ENCODE assay signal across 24 cellular contexts in genomic region chr14:26719514-26719913, GRCh38.
DNase-seq lines count a peak whose midpoint lies in the region; ATAC-seq, FAIRE-seq and TF ChIP-seq lines count a peak whose summit lies in the region.
"Had no signal": no experiment of that assay in that cellular context is flagged by ENCODE, and none has a peak within 500 bp of the region (broad histone marks: within the 10 kb centered on the region; RNA-seq: fewer than 3 reads in every experiment).

No MANE protein-coding gene starts in this region.

- H3K23ac ChIP-seq in H9 (ENCODE audit: insufficient read length, low read depth, low read length): no peak overlapping the region

- intact Hi-C loops in vagina (cut with DNase I): no loop called here

- TF ChIP-seq CTCF in GM23338 (conservative IDR thresholded peaks at IDR 0.05; ENCODE audit: low read depth in 2 of 2) (no peak), fibroblast of mammary gland (conservative IDR thresholded peaks at IDR 0.05; ENCODE audit: control insufficient read depth, insufficient read depth, low read depth, low read length) (no peak), vagina (IDR thresholded peaks at IDR 0.05) (no peak), H9 (conservative IDR thresholded peaks at IDR 0.05) (no peak)

- 0 out of 2 replicates have a peak overlapping the region, but pooled peaks have one; percentile 4 for H3K27ac Mint-ChIP-seq in GM23338
- H3K27ac Mint-ChIP-seq in H9: no peak overlapping the region
- H3K27ac Mint-ChIP-seq: activated B cell treated with CpG ODN at 0.5 μM for 24 hours, memory B cell, naive B cell had no signal

- no peak overlapping the region for H3T11ph ChIP-seq in H9 (ENCODE audit: low read length)

- H3K27me3 Mint-ChIP-seq in GM23338 (ENCODE audit: insufficient read depth, low read depth, poor library complexity): no peaks in the 10 kb centered on the region
- no peaks in the 10 kb centered on the region for H3K27me3 Mint-ChIP-seq in H9 (ENCODE audit: low read depth)
- H3K27me3 Mint-ChIP-seq: activated B cell treated with CpG ODN at 0.5 μM for 24 hours, memory B cell, naive B cell had no signal

- no peaks in the 10 kb centered on the region for H3F3A ChIP-seq in GM23338 (replicated peaks; ENCODE audit: low read depth)

- no peak overlapping the region for H3K14ac ChIP-seq in H9 (ENCODE audit: insufficient read depth, low read length)

- H3K27ac ChIP-seq in GM23338 (ENCODE audit: low read depth) (no peak overlapping the region), vagina (no peak overlapping the region), H9 (ENCODE audit: insufficient read length, low read depth, low read length) (no peak overlapping the region)
- H3K27ac ChIP-seq: RWPE1 had no signal

- DNase-seq in GM23338 (ENCODE audit: low spot score): no peak
- peak; percentile 48 for DNase-seq in adipocyte (ENCODE audit: low read depth)
- DNase-seq in fibroblast of mammary gland (ENCODE audit: low read depth): peak; percentile 80
- peak; percentile 48 for DNase-seq in non-pigmented ciliary epithelial cell (ENCODE audit: low read depth)
- DNase-seq in urothelium cell line (ENCODE audit: low spot score): no peak
- no peak for DNase-seq in vagina (ENCODE audit: extremely low spot score in 2 of 2)
- no peak for DNase-seq in H9
- DNase-seq in stimulated activated CD4-positive, alpha-beta T cell treated with anti-CD3 and anti-CD28 coated beads, Interleukin-1b, Interleukin-23, amount 100 ng/mL, for 48 hours: no peak
- DNase-seq: activated B cell treated with CpG ODN at 0.5 μM for 24 hours; activated CD4-positive, alpha-beta T cell treated with anti-CD3 and anti-CD28 coated beads, Interleukin-2, amount 50 U/mL, for 48 hours; amniotic stem cell; caudate nucleus; KG1; naive B cell; NCI-H146; NCI-H2171 treated with DMSO at 0.1 percent for 48 hours; NCI-H526 treated with DMSO at 0.1 percent for 48 hours; occipital lobe; stimulated activated CD4-positive, alpha-beta T cell treated with anti-CD3 and anti-CD28 coated beads, Interleukin-12 subunit alpha, Interleukin-12 subunit beta, amount 100 ng/mL, for 4 hours had no signal

- H3K36me3 Mint-ChIP-seq in GM23338 (ENCODE audit: low read depth): no peaks in the 10 kb centered on the region
- H3K36me3 Mint-ChIP-seq in H9 (ENCODE audit: insufficient read depth in 1 of 3, low read depth in 3 of 3): no peaks in the 10 kb centered on the region
- H3K36me3 Mint-ChIP-seq: memory B cell, naive B cell had no signal

- H3K36me3 ChIP-seq in GM23338 (ENCODE audit: insufficient read depth) (no peaks in the 10 kb centered on the region), adipocyte (ENCODE audit: control insufficient read depth, insufficient read depth, low read length, severe bottlenecking) (no peaks in the 10 kb centered on the region), vagina (no peaks in the 10 kb centered on the region)

- no peaks in the 10 kb centered on the region for H3K79me1 ChIP-seq in H9 (ENCODE audit: insufficient read depth, low read depth, low read length, poor library complexity, severe bottlenecking)

- no peaks in the 10 kb centered on the region for H3K79me2 ChIP-seq in GM23338 (replicated peaks; ENCODE audit: insufficient read depth)
- H3K79me2 ChIP-seq in H9 (ENCODE audit: insufficient read depth, low read length): no peaks in the 10 kb centered on the region

- H2BK15ac ChIP-seq in H9 (ENCODE audit: low read depth, low read length): no peak overlapping the region

- no peak overlapping the region for H3K18ac ChIP-seq in H9 (ENCODE audit: insufficient read length, low read depth, low read length)

- H4K91ac ChIP-seq in H9 (ENCODE audit: insufficient read length, low read depth, low read length): no peak overlapping the region

- no peak overlapping the region for H3K9ac ChIP-seq in adipocyte (ENCODE audit: low read length)
- no peak overlapping the region for H3K9ac ChIP-seq in H9 (ENCODE audit: extremely low read depth, insufficient read length, low read length)

- H2BK5ac ChIP-seq in H9 (ENCODE audit: insufficient read length, low read length): no peak overlapping the region

- H3K4me1 Mint-ChIP-seq in GM23338 (no peaks in the 10 kb centered on the region), H9 (no peaks in the 10 kb centered on the region)
- H3K4me1 Mint-ChIP-seq: activated B cell treated with CpG ODN at 0.5 μM for 24 hours, memory B cell, naive B cell had no signal

- no peaks in the 10 kb centered on the region for H3K27me3 ChIP-seq in GM23338 (ENCODE audit: insufficient read depth)
- no peaks in the 10 kb centered on the region for H3K27me3 ChIP-seq in adipocyte (replicated peaks; ENCODE audit: control insufficient read depth, insufficient read depth, low read length)
- H3K27me3 ChIP-seq in vagina: no peaks in the 10 kb centered on the region
- H3K27me3 ChIP-seq in H9 (ENCODE audit: insufficient read depth, low read length): no peaks in the 10 kb centered on the region

- no peak overlapping the region for H4K8ac ChIP-seq in H9 (replicated peaks; ENCODE audit: insufficient read length, low read depth, low read length)

- no peaks in the 10 kb centered on the region for H3K4me1 ChIP-seq in GM23338 (ENCODE audit: insufficient read depth)
- peaks cover 3% of the 10 kb centered on the region for H3K4me1 ChIP-seq in adipocyte (ENCODE audit: control insufficient read depth, insufficient read depth, low read length)
- H3K4me1 ChIP-seq in vagina: no peaks in the 10 kb centered on the region
- no peaks in the 10 kb centered on the region for H3K4me1 ChIP-seq in H9 (ENCODE audit: insufficient read depth, low read length)

- no peak overlapping the region for H2BK20ac ChIP-seq in H9 (ENCODE audit: low read depth, low read length, poor library complexity, severe bottlenecking)

- no peak overlapping the region for H4K5ac ChIP-seq in H9 (ENCODE audit: insufficient read length, low read depth, low read length)

- H3K4me3 ChIP-seq in GM23338 (no peak overlapping the region), adipocyte (ENCODE audit: low read length) (no peak overlapping the region), fibroblast of mammary gland (ENCODE audit: control insufficient read depth, low read depth, low read length) (no peak overlapping the region), vagina (no peak overlapping the region)

- H2AFZ ChIP-seq in GM23338: no peak overlapping the region
- H2AFZ ChIP-seq in H9 (ENCODE audit: low read length): no peak overlapping the region

- no peak for TF ChIP-seq POLR2A in vagina (IDR thresholded peaks at IDR 0.05)

- H2BK12ac ChIP-seq in H9 (ENCODE audit: insufficient read length, low read depth, low read length): no peak overlapping the region

- no peaks in the 10 kb centered on the region for H4K20me1 ChIP-seq in GM23338 (replicated peaks; ENCODE audit: insufficient read depth)
- H4K20me1 ChIP-seq in H9 (ENCODE audit: control insufficient read depth, insufficient read depth, insufficient read length): no peaks in the 10 kb centered on the region

- no peak overlapping the region for H2BK120ac ChIP-seq in H9 (ENCODE audit: low read depth, low read length, poor library complexity, severe bottlenecking)

- H3K9me2 ChIP-seq in GM23338 (ENCODE audit: insufficient read depth): no peaks in the 10 kb centered on the region

- no peak overlapping the region for H3K4me3 Mint-ChIP-seq in GM23338
- no peak overlapping the region for H3K4me3 Mint-ChIP-seq in H9
- H3K4me3 Mint-ChIP-seq: activated B cell treated with CpG ODN at 0.5 μM for 24 hours, memory B cell, naive B cell had no signal

- no peak overlapping the region for H2AK5ac ChIP-seq in H9 (ENCODE audit: insufficient read length, low read length)

- no peak overlapping the region for H3K4me2 ChIP-seq in GM23338
- no peak overlapping the region for H3K4me2 ChIP-seq in H9 (ENCODE audit: insufficient read depth, insufficient read length, low read length)

- FAIRE-seq in urothelium cell line (lab: Jason Lieb, UNC): no peak
- FAIRE-seq: endothelial cell of umbilical vein, H54 had no signal

- H3K4ac ChIP-seq in H9 (ENCODE audit: low read depth, low read length): no peak overlapping the region

- H3K56ac ChIP-seq in H9 (ENCODE audit: insufficient read length, low read depth, low read length): no peak overlapping the region

- no peaks in the 10 kb centered on the region for H3K9me3 ChIP-seq in adipocyte (ENCODE audit: control insufficient read depth, low read length)
- no peaks in the 10 kb centered on the region for H3K9me3 ChIP-seq in vagina
- H3K9me3 ChIP-seq in H9 (ENCODE audit: control insufficient read depth, low read depth, low read length): no peaks in the 10 kb centered on the region

- no peaks in the 10 kb centered on the region for H3K23me2 ChIP-seq in H9 (ENCODE audit: insufficient read length, low read depth, low read length, poor library complexity, severe bottlenecking)

- H3K9me3 Mint-ChIP-seq in GM23338 (no peaks in the 10 kb centered on the region), H9 (no peaks in the 10 kb centered on the region)

- no peak for ATAC-seq in GM23338
- ATAC-seq: SK-N-SH treated with all-trans-retinoic acid at 6 μM for 48 hours had no signal

- WGBS in H9 (ENCODE audit: extremely low coverage, insufficient read length, low lambda C conversion rate): no CpG with 5 or more reads among the region's 3 CpGs

TF ChIP-seq in GM23338, 12 proteins besides CTCF, POLR2A, EP300 and RAD21 (continues in another document):
- TF ChIP-seq ZNF331 (CRISPR knock-in tag; IDR thresholded peaks at IDR 0.05; ENCODE audit: low read depth) (no peak), JUNB (IDR thresholded peaks at IDR 0.05; ENCODE audit: unreplicated experiment) (no peak), EZH2 (IDR thresholded peaks at IDR 0.05; ENCODE audit: low read depth, unreplicated experiment) (no peak), NANOG (IDR thresholded peaks at IDR 0.05; ENCODE audit: borderline replicate concordance) (no peak), CREB1 (CRISPR knock-in tag; IDR thresholded peaks at IDR 0.05; ENCODE audit: low read depth) (no peak), EZH2phosphoT487 (IDR thresholded peaks at IDR 0.05; ENCODE audit: unreplicated experiment) (no peak), ZNF114 (CRISPR knock-in tag; IDR thresholded peaks at IDR 0.05) (no peak), ETS1 (IDR thresholded peaks at IDR 0.05) (no peak)

Comparison
In these comparisons a context has a peak if more than half of its experiments do, and no peak if none do; other contexts are left out.
1. DNase-seq: peak in adipocyte (single experiment), fibroblast of mammary gland (single experiment) and non-pigmented ciliary epithelial cell (single experiment); none in GM23338 (single experiment), urothelium cell line (single experiment), vagina (0 of 2), H9 (single experiment) and stimulated activated CD4-positive, alpha-beta T cell treated with anti-CD3 and anti-CD28 coated beads, Interleukin-1b, Interleukin-23, amount 100 ng/mL, for 48 hours (single experiment).